ENCODE assay signal across 13 cellular contexts in the genomic region with DNA sequence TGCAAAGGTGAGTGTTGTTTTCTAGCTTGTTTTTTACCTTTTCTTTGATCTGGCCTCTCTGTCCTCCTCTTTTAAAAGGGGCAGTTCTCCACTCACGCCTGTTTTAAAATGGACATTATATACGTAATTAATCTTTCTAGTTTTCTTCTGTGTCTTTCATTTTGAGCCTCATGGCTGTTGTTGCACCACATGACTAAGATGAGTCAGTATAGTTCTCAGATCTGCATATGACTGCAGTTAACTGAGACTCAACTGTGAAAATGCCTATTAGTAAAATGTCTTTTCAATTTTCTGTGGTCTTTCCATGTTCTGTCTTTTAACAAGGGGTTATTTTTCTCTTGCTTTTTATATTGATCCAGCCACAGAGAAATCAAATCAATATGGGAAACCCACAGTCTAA.
DNase-seq lines count a peak whose midpoint lies in the region; ATAC-seq and TF ChIP-seq lines count a peak whose summit lies in the region.
"Had no signal": no experiment of that assay in that cellular context is flagged by ENCODE, and none has a peak within 500 bp of the region (broad histone marks: within the 10 kb centered on the region; RNA-seq: fewer than 3 reads in every experiment).

No MANE protein-coding gene starts in this region.

- ATAC-seq in GM18517 (IDR thresholded peaks at IDR 0.05; ENCODE audit: unreplicated experiment) = peak; percentile 71
- ATAC-seq in GM21529 (IDR thresholded peaks at IDR 0.05; ENCODE audit: unreplicated experiment) = peak; percentile 85
- peak; percentile 82 for ATAC-seq in HG03280 (IDR thresholded peaks at IDR 0.05; ENCODE audit: unreplicated experiment)

- DNase-seq in fibroblast of lung (ENCODE audit: low read depth in 2 of 2) (peak; percentile 11 to 29), H4 (ENCODE audit: low spot score) (no peak), NCI-H2227 treated with DMSO at 0.1 percent for 48 hours (lab: John Stamatoyannopoulos, UW) (no peak), NCI-H2029 (lab: John Stamatoyannopoulos, UW) (no peak)
- DNase-seq in activated T-helper 2 cell treated with anti-CD3 and anti-CD28 coated beads, Interferon-gamma antibody, Interleukin-2, Interleukin-4, amounts not matched to agents 10 μg/mL and 5 μg/mL and 100 μg/mL, durations not matched to agents 14 hours and 24 hours and 36 hours (ENCODE audit: low spot score) = no peak
- DNase-seq: CD8-positive, alpha-beta memory T cell; mesendoderm; NCI-H524 treated with DMSO at 0.1 percent for 48 hours had no signal

- H3K4me2 ChIP-seq in fibroblast of lung (ENCODE audit: extremely low read depth, insufficient read depth, low read length) = no peak overlapping the region

- no peaks in the 10 kb centered on the region for H3K4me1 ChIP-seq in fibroblast of lung (ENCODE audit: control insufficient read depth, extremely low read depth, insufficient read depth, low read length)
- H3K4me1 ChIP-seq: breast epithelium had no signal

- no peak overlapping the region for H3K27ac Mint-ChIP-seq in activated T-helper 2 cell treated with anti-CD3 and anti-CD28 coated beads, Interferon-gamma antibody, Interleukin-2, Interleukin-4, amounts not matched to agents 10 μg/mL and 5 μg/mL and 100 μg/mL, durations not matched to agents 14 hours and 24 hours and 36 hours
- H3K27ac Mint-ChIP-seq: CD8-positive, alpha-beta memory T cell had no signal

- no peaks in the 10 kb centered on the region for H3K36me3 Mint-ChIP-seq in activated T-helper 2 cell treated with anti-CD3 and anti-CD28 coated beads, Interferon-gamma antibody, Interleukin-2, Interleukin-4, amounts not matched to agents 10 μg/mL and 5 μg/mL and 100 μg/mL, durations not matched to agents 14 hours and 24 hours and 36 hours (ENCODE audit: low read depth)
- H3K36me3 Mint-ChIP-seq: CD8-positive, alpha-beta memory T cell had no signal

- intact Hi-C loops in activated T-helper 2 cell treated with anti-CD3 and anti-CD28 coated beads, Interferon-gamma antibody, Interleukin-2, Interleukin-4, amounts not matched to agents 10 μg/mL and 5 μg/mL and 100 μg/mL, durations not matched to agents 14 hours and 24 hours and 36 hours (cut with micrococcal nuclease) = no loop called here

- H3K9me3 ChIP-seq in fibroblast of lung (ENCODE audit: control insufficient read depth, insufficient read depth, low read depth, low read length) = no peaks in the 10 kb centered on the region
- H3K9me3 ChIP-seq: breast epithelium, right atrium auricular region had no signal

- no peak overlapping the region for H2AFZ ChIP-seq in fibroblast of lung (ENCODE audit: low read length)

- TF ChIP-seq CTCF in fibroblast of lung (conservative IDR thresholded peaks at IDR 0.05 in 1 of 2, IDR thresholded peaks at IDR 0.05 in 1 of 2; ENCODE audit: low read depth in 1 of 2, low read length in 2 of 2) = no peak

- no peaks in the 10 kb centered on the region for H3K9me3 Mint-ChIP-seq in activated T-helper 2 cell treated with anti-CD3 and anti-CD28 coated beads, Interferon-gamma antibody, Interleukin-2, Interleukin-4, amounts not matched to agents 10 μg/mL and 5 μg/mL and 100 μg/mL, durations not matched to agents 14 hours and 24 hours and 36 hours

- no peaks in the 10 kb centered on the region for H4K20me1 ChIP-seq in fibroblast of lung (ENCODE audit: control insufficient read depth, extremely low read depth, insufficient read depth, low read length)

- H3K79me2 ChIP-seq in fibroblast of lung (ENCODE audit: control insufficient read depth, insufficient read depth, low read length) = no peaks in the 10 kb centered on the region

- no peak overlapping the region for H3K9ac ChIP-seq in fibroblast of lung (ENCODE audit: insufficient read depth, low read length)

- H3K27ac ChIP-seq in fibroblast of lung (ENCODE audit: insufficient read depth, low read length) = no peak overlapping the region
- H3K27ac ChIP-seq: breast epithelium, right atrium auricular region had no signal

- H3K4me3 Mint-ChIP-seq in activated T-helper 2 cell treated with anti-CD3 and anti-CD28 coated beads, Interferon-gamma antibody, Interleukin-2, Interleukin-4, amounts not matched to agents 10 μg/mL and 5 μg/mL and 100 μg/mL, durations not matched to agents 14 hours and 24 hours and 36 hours (ENCODE audit: low read depth) = no peak overlapping the region
- H3K4me3 Mint-ChIP-seq: CD8-positive, alpha-beta memory T cell had no signal

- no peaks in the 10 kb centered on the region for H3K4me1 Mint-ChIP-seq in activated T-helper 2 cell treated with anti-CD3 and anti-CD28 coated beads, Interferon-gamma antibody, Interleukin-2, Interleukin-4, amounts not matched to agents 10 μg/mL and 5 μg/mL and 100 μg/mL, durations not matched to agents 14 hours and 24 hours and 36 hours (ENCODE audit: low read depth)
- H3K4me1 Mint-ChIP-seq: CD8-positive, alpha-beta memory T cell had no signal

- H3K36me3 ChIP-seq in fibroblast of lung (ENCODE audit: control insufficient read depth, insufficient read depth, low read length) = no peaks in the 10 kb centered on the region
- H3K36me3 ChIP-seq: breast epithelium, right atrium auricular region had no signal

- H3K27me3 Mint-ChIP-seq in activated T-helper 2 cell treated with anti-CD3 and anti-CD28 coated beads, Interferon-gamma antibody, Interleukin-2, Interleukin-4, amounts not matched to agents 10 μg/mL and 5 μg/mL and 100 μg/mL, durations not matched to agents 14 hours and 24 hours and 36 hours (ENCODE audit: low read depth) = no peaks in the 10 kb centered on the region
- H3K27me3 Mint-ChIP-seq: CD8-positive, alpha-beta memory T cell had no signal

- no peak overlapping the region for H3K4me3 ChIP-seq in fibroblast of lung (replicated peaks in 1 of 4; ENCODE audit: control extremely low read depth in 1 of 4, insufficient read depth in 1 of 4, low read depth in 3 of 4, low read length in 4 of 4)
- H3K4me3 ChIP-seq: breast epithelium, right atrium auricular region had no signal

- H3K27me3 ChIP-seq in fibroblast of lung (ENCODE audit: control insufficient read depth, insufficient read depth, low read length) = no peaks in the 10 kb centered on the region
- H3K27me3 ChIP-seq: breast epithelium, right atrium auricular region had no signal

Comparison
In these comparisons a context has a peak if more than half of its experiments do, and no peak if none do; other contexts are left out.
1. DNase-seq: peak in fibroblast of lung (2 of 2); none in H4 (single experiment), activated T-helper 2 cell treated with anti-CD3 and anti-CD28 coated beads, Interferon-gamma antibody, Interleukin-2, Interleukin-4, amounts not matched to agents 10 μg/mL and 5 μg/mL and 100 μg/mL, durations not matched to agents 14 hours and 24 hours and 36 hours (single experiment), NCI-H2227 treated with DMSO at 0.1 percent for 48 hours (single experiment) and NCI-H2029 (single experiment).
2. Peak in every context shown above with its lines, with median percentiles within 50 percentile points of each other: ATAC-seq.